2 cellular contexts compared by ENCODE assay signal in genomic region chr4:146456681-146457080, GRCh38.
TF ChIP-seq lines count a peak whose summit lies in the region.

No MANE protein-coding gene starts in this region.

TF ChIP-seq in GM23338, 12 proteins besides CTCF, POLR2A, EP300 and RAD21:
- TF ChIP-seq, protein P1, sequence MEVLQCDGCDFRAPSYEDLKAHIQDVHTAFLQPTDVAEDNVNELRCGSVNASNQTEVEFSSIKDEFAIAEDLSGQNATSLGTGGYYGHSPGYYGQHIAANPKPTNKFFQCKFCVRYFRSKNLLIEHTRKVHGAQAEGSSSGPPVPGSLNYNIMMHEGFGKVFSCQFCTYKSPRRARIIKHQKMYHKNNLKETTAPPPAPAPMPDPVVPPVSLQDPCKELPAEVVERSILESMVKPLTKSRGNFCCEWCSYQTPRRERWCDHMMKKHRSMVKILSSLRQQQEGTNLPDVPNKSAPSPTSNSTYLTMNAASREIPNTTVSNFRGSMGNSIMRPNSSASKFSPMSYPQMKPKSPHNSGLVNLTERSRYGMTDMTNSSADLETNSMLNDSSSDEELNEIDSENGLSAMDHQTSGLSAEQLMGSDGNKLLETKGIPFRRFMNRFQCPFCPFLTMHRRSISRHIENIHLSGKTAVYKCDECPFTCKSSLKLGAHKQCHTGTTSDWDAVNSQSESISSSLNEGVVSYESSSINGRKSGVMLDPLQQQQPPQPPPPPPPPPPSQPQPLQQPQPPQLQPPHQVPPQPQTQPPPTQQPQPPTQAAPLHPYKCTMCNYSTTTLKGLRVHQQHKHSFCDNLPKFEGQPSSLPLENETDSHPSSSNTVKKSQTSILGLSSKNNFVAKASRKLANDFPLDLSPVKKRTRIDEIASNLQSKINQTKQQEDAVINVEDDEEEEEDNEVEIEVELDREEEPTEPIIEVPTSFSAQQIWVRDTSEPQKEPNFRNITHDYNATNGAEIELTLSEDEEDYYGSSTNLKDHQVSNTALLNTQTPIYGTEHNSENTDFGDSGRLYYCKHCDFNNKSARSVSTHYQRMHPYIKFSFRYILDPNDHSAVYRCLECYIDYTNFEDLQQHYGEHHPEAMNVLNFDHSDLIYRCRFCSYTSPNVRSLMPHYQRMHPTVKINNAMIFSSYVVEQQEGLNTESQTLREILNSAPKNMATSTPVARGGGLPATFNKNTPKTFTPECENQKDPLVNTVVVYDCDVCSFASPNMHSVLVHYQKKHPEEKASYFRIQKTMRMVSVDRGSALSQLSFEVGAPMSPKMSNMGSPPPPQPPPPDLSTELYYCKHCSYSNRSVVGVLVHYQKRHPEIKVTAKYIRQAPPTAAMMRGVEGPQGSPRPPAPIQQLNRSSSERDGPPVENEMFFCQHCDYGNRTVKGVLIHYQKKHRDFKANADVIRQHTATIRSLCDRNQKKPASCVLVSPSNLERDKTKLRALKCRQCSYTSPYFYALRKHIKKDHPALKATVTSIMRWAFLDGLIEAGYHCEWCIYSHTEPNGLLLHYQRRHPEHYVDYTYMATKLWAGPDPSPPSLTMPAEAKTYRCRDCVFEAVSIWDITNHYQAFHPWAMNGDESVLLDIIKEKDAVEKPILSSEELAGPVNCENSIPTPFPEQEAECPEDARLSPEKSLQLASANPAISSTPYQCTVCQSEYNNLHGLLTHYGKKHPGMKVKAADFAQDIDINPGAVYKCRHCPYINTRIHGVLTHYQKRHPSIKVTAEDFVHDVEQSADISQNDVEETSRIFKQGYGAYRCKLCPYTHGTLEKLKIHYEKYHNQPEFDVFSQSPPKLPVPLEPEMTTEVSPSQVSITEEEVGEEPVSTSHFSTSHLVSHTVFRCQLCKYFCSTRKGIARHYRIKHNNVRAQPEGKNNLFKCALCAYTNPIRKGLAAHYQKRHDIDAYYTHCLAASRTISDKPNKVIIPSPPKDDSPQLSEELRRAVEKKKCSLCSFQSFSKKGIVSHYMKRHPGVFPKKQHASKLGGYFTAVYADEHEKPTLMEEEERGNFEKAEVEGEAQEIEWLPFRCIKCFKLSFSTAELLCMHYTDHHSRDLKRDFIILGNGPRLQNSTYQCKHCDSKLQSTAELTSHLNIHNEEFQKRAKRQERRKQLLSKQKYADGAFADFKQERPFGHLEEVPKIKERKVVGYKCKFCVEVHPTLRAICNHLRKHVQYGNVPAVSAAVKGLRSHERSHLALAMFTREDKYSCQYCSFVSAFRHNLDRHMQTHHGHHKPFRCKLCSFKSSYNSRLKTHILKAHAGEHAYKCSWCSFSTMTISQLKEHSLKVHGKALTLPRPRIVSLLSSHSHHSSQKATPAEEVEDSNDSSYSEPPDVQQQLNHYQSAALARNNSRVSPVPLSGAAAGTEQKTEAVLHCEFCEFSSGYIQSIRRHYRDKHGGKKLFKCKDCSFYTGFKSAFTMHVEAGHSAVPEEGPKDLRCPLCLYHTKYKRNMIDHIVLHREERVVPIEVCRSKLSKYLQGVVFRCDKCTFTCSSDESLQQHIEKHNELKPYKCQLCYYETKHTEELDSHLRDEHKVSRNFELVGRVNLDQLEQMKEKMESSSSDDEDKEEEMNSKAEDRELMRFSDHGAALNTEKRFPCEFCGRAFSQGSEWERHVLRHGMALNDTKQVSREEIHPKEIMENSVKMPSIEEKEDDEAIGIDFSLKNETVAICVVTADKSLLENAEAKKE (CRISPR knock-in tag; IDR thresholded peaks at IDR 0.05) = peak; percentile 46; the same call in 1 of the 2 replicates
- no peak for TF ChIP-seq JUNB (IDR thresholded peaks at IDR 0.05; ENCODE audit: unreplicated experiment)

TF ChIP-seq in WTC11, 78 proteins besides CTCF, POLR2A, EP300 and RAD21 (continued from another document):
- no peak for TF ChIP-seq AFF4 (CRISPR knock-in tag; IDR thresholded peaks at IDR 0.05; ENCODE audit: borderline replicate concordance)
